In genomic region chr14:75910048-75910447, GRCh38 we compare ENCODE assay signal across 16 cellular contexts.
DNase-seq lines count a peak whose midpoint lies in the region; ATAC-seq and TF ChIP-seq lines count a peak whose summit lies in the region.
"Had no signal": no experiment of that assay in that cellular context is flagged by ENCODE, and none has a peak within 500 bp of the region (broad histone marks: within the 10 kb centered on the region; RNA-seq: fewer than 3 reads in every experiment).

No MANE protein-coding gene starts in this region.

- H3K9ac ChIP-seq in IMR-90 (ENCODE audit: low read depth, low read length) (no peak overlapping the region), mesendoderm (ENCODE audit: low read length) (no peak overlapping the region)

- H3K4me2 ChIP-seq in IMR-90 (ENCODE audit: low read depth, low read length) (no peak overlapping the region), mesendoderm (ENCODE audit: low read length) (no peak overlapping the region)

- no peak overlapping the region for H3K4me3 Mint-ChIP-seq in activated T-helper 17 cell treated with anti-CD3 and anti-CD28 coated beads, Interleukin-2, amount 50 U/mL, for 72 hours
- H3K4me3 Mint-ChIP-seq in nephron (no peak overlapping the region), T-helper 17 cell (no peak overlapping the region)
- H3K4me3 Mint-ChIP-seq: CD14-positive monocyte had no signal

- H3K9me1 ChIP-seq in IMR-90 (ENCODE audit: insufficient read depth, low read length), result no peaks in the 10 kb centered on the region

- H3K27me3 ChIP-seq in IMR-90 (ENCODE audit: control insufficient read depth, insufficient read depth, low read length) (no peaks in the 10 kb centered on the region), mesendoderm (ENCODE audit: insufficient read depth, low read length, poor library complexity) (no peaks in the 10 kb centered on the region)

- no peak overlapping the region for H2BK20ac ChIP-seq in IMR-90 (ENCODE audit: low read depth, low read length)

- H3K56ac ChIP-seq in IMR-90 (ENCODE audit: extremely low read depth, insufficient read depth, low read length) (no peak overlapping the region), mesendoderm (ENCODE audit: low read length) (no peak overlapping the region)

- H3K36me3 ChIP-seq in IMR-90 (ENCODE audit: control insufficient read depth, insufficient read depth, low read length) (peaks cover 2% of the 10 kb centered on the region; the same call in 1 of the 2 replicates), mesendoderm (ENCODE audit: control insufficient read depth, insufficient read depth, low read length) (peaks cover 2% of the 10 kb centered on the region)

- H3K79me1 ChIP-seq in IMR-90 (ENCODE audit: low read depth in 1 of 2, low read length in 2 of 2) (no peaks in the 10 kb centered on the region), mesendoderm (ENCODE audit: low read length) (no peaks in the 10 kb centered on the region)

- H3K27me3 Mint-ChIP-seq in activated T-helper 17 cell treated with anti-CD3 and anti-CD28 coated beads, Interleukin-2, amount 50 U/mL, for 72 hours, result no peaks in the 10 kb centered on the region
- no peaks in the 10 kb centered on the region for H3K27me3 Mint-ChIP-seq in nephron (ENCODE audit: low read depth)
- H3K27me3 Mint-ChIP-seq in T-helper 17 cell, result no peaks in the 10 kb centered on the region

- intact Hi-C loops in IMR-90 (cut with micrococcal nuclease), result no loop called here

- H3K36me3 Mint-ChIP-seq in activated T-helper 17 cell treated with anti-CD3 and anti-CD28 coated beads, Interleukin-2, amount 50 U/mL, for 72 hours (ENCODE audit: low read depth), result no peaks in the 10 kb centered on the region
- peaks cover 3% of the 10 kb centered on the region for H3K36me3 Mint-ChIP-seq in nephron (ENCODE audit: low read depth)
- peaks cover 7% of the 10 kb centered on the region for H3K36me3 Mint-ChIP-seq in T-helper 17 cell (ENCODE audit: low read depth)

- in situ Hi-C loops in IMR-90 (cut with MboI; ENCODE audit: low sequenced_read_pairs), result no loop called here

- dilution Hi-C loops in IMR-90 (cut with HindIII; ENCODE audit: low sequenced_read_pairs, unreplicated experiment), result no loop called here

- H2AK9ac ChIP-seq in IMR-90 (replicated peaks; ENCODE audit: low read depth, low read length, poor library complexity), result no peak overlapping the region

- H2BK15ac ChIP-seq in IMR-90 (ENCODE audit: low read depth, low read length) (no peak overlapping the region), mesendoderm (replicated peaks; ENCODE audit: low read depth) (no peak overlapping the region)

- TF ChIP-seq CTCF in IMR-90 (conservative IDR thresholded peaks at IDR 0.05; ENCODE audit: low read depth, low read length), result no peak
- TF ChIP-seq CTCF in nephron (IDR thresholded peaks at IDR 0.05; ENCODE audit: unreplicated experiment in 3 of 3), result no peak

- H2BK5ac ChIP-seq in IMR-90 (ENCODE audit: low read depth, low read length, poor library complexity, severe bottlenecking) (no peak overlapping the region), mesendoderm (ENCODE audit: low read length) (no peak overlapping the region)

- peak; percentile 18 for DNase-seq in NCI-H1105 treated with DMSO at 0.1 percent for 48 hours (lab: John Stamatoyannopoulos, UW)
- DNase-seq in NCI-H1105 (lab: John Stamatoyannopoulos, UW), result no peak
- DNase-seq in IMR-90, result no peak
- DNase-seq in mesendoderm, result no peak
- DNase-seq in T-helper 17 cell, result no peak
- DNase-seq: DMS79 treated with DMSO at 0.1 percent for 48 hours; NCI-H1436 treated with DMSO at 0.1 percent for 48 hours; NCI-H2081 treated with DMSO at 0.1 percent for 48 hours; NCI-H526; NK-92 treated with Interleukin-12 subunit alpha and Interleukin-12 subunit beta, amount 100 ng/mL, for 24 hours; SHP77 had no signal

- H3K18ac ChIP-seq in IMR-90 (ENCODE audit: low read depth, low read length) (no peak overlapping the region), mesendoderm (ENCODE audit: low read length) (no peak overlapping the region)

- no peak overlapping the region for H4K5ac ChIP-seq in IMR-90 (ENCODE audit: low read depth, low read length)
- H4K5ac ChIP-seq in mesendoderm (ENCODE audit: low read length), result no peak overlapping the region

- H3K27ac ChIP-seq in IMR-90 (ENCODE audit: insufficient read depth, low read length), result no peak overlapping the region
- H3K27ac ChIP-seq in mesendoderm (ENCODE audit: low read depth, low read length), result no peak overlapping the region
- H3K27ac ChIP-seq: 22Rv1 had no signal

- H3K79me2 ChIP-seq in mesendoderm (ENCODE audit: control insufficient read depth, insufficient read depth, low read length), result no peaks in the 10 kb centered on the region

- no TSS peak for BruUV-seq in IMR-90 (replicated peaks; lab: Mats Ljungman, UMichigan)

- H3K9me3 ChIP-seq in IMR-90 (ENCODE audit: control insufficient read depth, insufficient read depth, low read length), result no peaks in the 10 kb centered on the region
- H3K9me3 ChIP-seq in T-helper 17 cell (ENCODE audit: control insufficient read depth, low read length, poor library complexity, severe bottlenecking), result no peaks in the 10 kb centered on the region

- no peak overlapping the region for H3K4ac ChIP-seq in IMR-90 (ENCODE audit: low read depth, low read length)
- H3K4ac ChIP-seq in mesendoderm (ENCODE audit: low read depth, low read length), result no peak overlapping the region

- H3K4me1 ChIP-seq in IMR-90 (ENCODE audit: control insufficient read depth, insufficient read depth, low read length) (peaks cover 2% of the 10 kb centered on the region; the same call in 1 of the 2 replicates), mesendoderm (ENCODE audit: control insufficient read depth, low read depth, low read length) (no peaks in the 10 kb centered on the region)

- peak overlapping the region; percentile 65 for H3K27ac Mint-ChIP-seq in activated T-helper 17 cell treated with anti-CD3 and anti-CD28 coated beads, Interleukin-2, amount 50 U/mL, for 72 hours
- H3K27ac Mint-ChIP-seq in nephron (peak overlapping the region; percentile 4 to 45 (median 14)), T-helper 17 cell (no peak overlapping the region)

- no peak for ATAC-seq in IMR-90 (ENCODE audit: low read depth)
- no peak for ATAC-seq in activated T-helper 17 cell treated with anti-CD3 and anti-CD28 coated beads, Interleukin-2, amount 50 U/mL, for 72 hours (replicated peaks)
- no peak for ATAC-seq in T-helper 17 cell
- ATAC-seq in GM18520 (IDR thresholded peaks at IDR 0.05; ENCODE audit: unreplicated experiment), result no peak

- H4K20me1 ChIP-seq in IMR-90 (ENCODE audit: insufficient read depth, low read length), result no peaks in the 10 kb centered on the region

- CTCF ChIA-PET in IMR-90 (lab: Yijun Ruan, JAX), result no interaction called here

- no peak overlapping the region for H3K14ac ChIP-seq in IMR-90 (replicated peaks; ENCODE audit: low read depth, low read length)

- H3K4me3 ChIP-seq in IMR-90 (ENCODE audit: insufficient read depth, low read depth, low read length), result no peak overlapping the region
- H3K4me3 ChIP-seq in mesendoderm (ENCODE audit: low read length), result no peak overlapping the region

- POLR2A ChIA-PET in IMR-90 (lab: Charles Lee; ENCODE audit: unreplicated experiment), result no interaction called here

- no peak for TF ChIP-seq POLR2A in IMR-90 (IDR thresholded peaks at IDR 0.05; ENCODE audit: low read depth, low read length)

- no peak for TF ChIP-seq RAD21 in IMR-90 (IDR thresholded peaks at IDR 0.05; ENCODE audit: low read length)

- H4K8ac ChIP-seq in IMR-90 (ENCODE audit: low read depth in 2 of 2, low read length in 2 of 2), result no peak overlapping the region
- H4K8ac ChIP-seq in mesendoderm (ENCODE audit: low read depth, low read length), result no peak overlapping the region

- no CpG with 5 or more reads among the region's 2 CpGs for WGBS in IMR-90 (ENCODE audit: extremely low coverage in 2 of 2, insufficient read length in 1 of 2), 2 experiments
- no CpG with 5 or more reads among the region's 2 CpGs for WGBS in mesendoderm (ENCODE audit: extremely low coverage, insufficient coverage, low lambda C conversion rate)

- H3K4me1 Mint-ChIP-seq in activated T-helper 17 cell treated with anti-CD3 and anti-CD28 coated beads, Interleukin-2, amount 50 U/mL, for 72 hours, result no peaks in the 10 kb centered on the region
- H3K4me1 Mint-ChIP-seq in nephron, result peaks cover 68% of the 10 kb centered on the region
- no peaks in the 10 kb centered on the region for H3K4me1 Mint-ChIP-seq in T-helper 17 cell

- H3K23ac ChIP-seq in IMR-90 (ENCODE audit: low read depth, low read length) (no peak overlapping the region), mesendoderm (ENCODE audit: low read length) (no peak overlapping the region)

- H2BK120ac ChIP-seq in IMR-90 (ENCODE audit: low read depth, low read length), result no peak overlapping the region
- no peak overlapping the region for H2BK120ac ChIP-seq in mesendoderm (ENCODE audit: low read depth, low read length)

- no peak overlapping the region for H2AFZ ChIP-seq in IMR-90 (replicated peaks; ENCODE audit: low read length, poor library complexity)

- no peak overlapping the region for H4K91ac ChIP-seq in IMR-90 (ENCODE audit: insufficient read depth, low read depth, low read length)

- H2AK5ac ChIP-seq in IMR-90 (ENCODE audit: low read depth, low read length) (no peak overlapping the region), mesendoderm (ENCODE audit: low read length) (no peak overlapping the region)

- no peaks in the 10 kb centered on the region for H3K9me3 Mint-ChIP-seq in activated T-helper 17 cell treated with anti-CD3 and anti-CD28 coated beads, Interleukin-2, amount 50 U/mL, for 72 hours
- H3K9me3 Mint-ChIP-seq in nephron, result no peaks in the 10 kb centered on the region
- H3K9me3 Mint-ChIP-seq: CD14-positive monocyte had no signal

TF ChIP-seq in IMR-90, 13 proteins besides CTCF, POLR2A, EP300 and RAD21:
- TF ChIP-seq CHD1 (IDR thresholded peaks at IDR 0.05; ENCODE audit: low read depth, low read length), result no peak
- no peak for TF ChIP-seq BHLHE40 (IDR thresholded peaks at IDR 0.05; ENCODE audit: low read depth, low read length)
- no peak for TF ChIP-seq MAZ (IDR thresholded peaks at IDR 0.05; ENCODE audit: borderline replicate concordance, low read depth, low read length)
- TF ChIP-seq SMC3 (IDR thresholded peaks at IDR 0.05; ENCODE audit: low read depth, low read length), result no peak
- no peak for TF ChIP-seq MXI1 (IDR thresholded peaks at IDR 0.05; ENCODE audit: borderline replicate concordance, low read depth, low read length)
- TF ChIP-seq MAFK (IDR thresholded peaks at IDR 0.05; ENCODE audit: low read depth, low read length), result peak; percentile 48
TF ChIP-seq in IMR-90: peak in this region for 1.
